Comparison of ENCODE assay signal across 9 cellular contexts in the genomic region with DNA sequence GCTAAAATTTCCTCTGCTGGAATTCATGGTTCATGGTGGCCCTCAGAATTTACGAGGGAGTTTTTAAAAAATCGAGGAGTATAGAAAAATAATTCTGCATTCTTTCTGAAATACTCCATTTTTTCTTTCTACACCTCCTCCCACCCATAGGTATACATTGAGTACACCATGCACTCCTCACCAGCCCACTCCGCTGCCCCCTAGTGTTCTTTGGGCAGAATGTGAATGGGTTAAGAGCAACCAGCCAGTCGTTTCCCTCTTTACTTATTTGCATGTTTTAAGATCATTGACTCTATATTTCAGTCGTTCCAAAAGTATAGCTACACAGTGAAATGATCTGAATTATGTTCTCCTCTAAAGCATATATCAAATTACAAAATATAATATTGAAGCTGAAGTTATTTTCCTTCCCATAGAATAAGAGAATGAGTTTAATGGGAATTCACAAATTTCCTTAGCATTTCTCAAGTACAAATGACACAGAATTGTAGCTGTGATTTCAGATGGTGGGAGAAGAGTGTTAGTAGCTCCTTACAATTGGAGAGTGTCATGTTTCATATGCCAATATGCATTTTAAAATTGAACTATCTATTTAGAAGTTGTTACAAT.
DNase-seq lines count a peak whose midpoint lies in the region; ATAC-seq and TF ChIP-seq lines count a peak whose summit lies in the region.
"Had no signal": no experiment of that assay in that cellular context is flagged by ENCODE, and none has a peak within 500 bp of the region (broad histone marks: within the 10 kb centered on the region; RNA-seq: fewer than 3 reads in every experiment).

No MANE protein-coding gene starts in this region.

- H3K27me3 ChIP-seq in colonic mucosa: no peaks in the 10 kb centered on the region

- H3K9me3 ChIP-seq in colonic mucosa: no peaks in the 10 kb centered on the region

- H3K4me1 Mint-ChIP-seq in progenitor cell of endocrine pancreas (ENCODE audit: low read depth): no peaks in the 10 kb centered on the region
- H3K4me1 Mint-ChIP-seq: B cell had no signal

- peak; percentile 91 for ATAC-seq in HG02759 (IDR thresholded peaks at IDR 0.05; ENCODE audit: unreplicated experiment)

- intact Hi-C loops in colonic mucosa (cut with DNase I): loop anchor here (5.0 kb wide), 1 partner anchor 431 kb away; no protein-coding TSS in a partner anchor

- DNase-seq in NCI-H146 (lab: John Stamatoyannopoulos, UW): peak; percentile 36
- DNase-seq in NCI-H146 treated with DMSO at 0.1 percent for 48 hours (lab: John Stamatoyannopoulos, UW; ENCODE audit: unreplicated experiment): no peak
- DNase-seq in NCI-H526 (lab: John Stamatoyannopoulos, UW): peak; percentile 18 to 52
- DNase-seq in colonic mucosa: peak; percentile 24
- DNase-seq in progenitor cell of endocrine pancreas (ENCODE audit: low spot score, unreplicated experiment): no peak
- DNase-seq in OCI-M2 (lab: John Stamatoyannopoulos, UW; ENCODE audit: unreplicated experiment): no peak
- DNase-seq in activated gamma-delta T cell (lab: John Stamatoyannopoulos, UW): no peak

- H3K9ac ChIP-seq in colonic mucosa (ENCODE audit: low read depth in 2 of 2, low read length in 2 of 2): no peak overlapping the region

- no peak overlapping the region for H3K27ac Mint-ChIP-seq in progenitor cell of endocrine pancreas
- H3K27ac Mint-ChIP-seq: B cell had no signal

- H3K27me3 Mint-ChIP-seq in progenitor cell of endocrine pancreas: peaks cover 2% of the 10 kb centered on the region
- H3K27me3 Mint-ChIP-seq: B cell had no signal

- H3K4me3 ChIP-seq in colonic mucosa: no peak overlapping the region

- H3K4me1 ChIP-seq in colonic mucosa: no peaks in the 10 kb centered on the region

- no peak overlapping the region for H3K4me3 Mint-ChIP-seq in progenitor cell of endocrine pancreas (ENCODE audit: low read depth)
- H3K4me3 Mint-ChIP-seq: B cell had no signal

- no peak overlapping the region for H3K27ac ChIP-seq in colonic mucosa

- TF ChIP-seq CTCF in colonic mucosa (IDR thresholded peaks at IDR 0.05) (peak; percentile 48), progenitor cell of endocrine pancreas (IDR thresholded peaks at IDR 0.05; ENCODE audit: unreplicated experiment) (peak; percentile 57)

- H3K36me3 ChIP-seq in colonic mucosa: no peaks in the 10 kb centered on the region

- peaks cover 4% of the 10 kb centered on the region for H3K9me3 Mint-ChIP-seq in progenitor cell of endocrine pancreas (ENCODE audit: low read depth)

- H3K36me3 Mint-ChIP-seq in progenitor cell of endocrine pancreas (ENCODE audit: insufficient read depth): no peaks in the 10 kb centered on the region

Comparison
In these comparisons a context has a peak if more than half of its experiments do, and no peak if none do; other contexts are left out.
1. DNase-seq: peak in NCI-H146 (single experiment), NCI-H526 (2 of 2) and colonic mucosa (single experiment); none in NCI-H146 treated with DMSO at 0.1 percent for 48 hours (single experiment), progenitor cell of endocrine pancreas (single experiment), OCI-M2 (single experiment) and activated gamma-delta T cell (single experiment).